Comparison of ENCODE assay signal across 13 cellular contexts in the genomic region with DNA sequence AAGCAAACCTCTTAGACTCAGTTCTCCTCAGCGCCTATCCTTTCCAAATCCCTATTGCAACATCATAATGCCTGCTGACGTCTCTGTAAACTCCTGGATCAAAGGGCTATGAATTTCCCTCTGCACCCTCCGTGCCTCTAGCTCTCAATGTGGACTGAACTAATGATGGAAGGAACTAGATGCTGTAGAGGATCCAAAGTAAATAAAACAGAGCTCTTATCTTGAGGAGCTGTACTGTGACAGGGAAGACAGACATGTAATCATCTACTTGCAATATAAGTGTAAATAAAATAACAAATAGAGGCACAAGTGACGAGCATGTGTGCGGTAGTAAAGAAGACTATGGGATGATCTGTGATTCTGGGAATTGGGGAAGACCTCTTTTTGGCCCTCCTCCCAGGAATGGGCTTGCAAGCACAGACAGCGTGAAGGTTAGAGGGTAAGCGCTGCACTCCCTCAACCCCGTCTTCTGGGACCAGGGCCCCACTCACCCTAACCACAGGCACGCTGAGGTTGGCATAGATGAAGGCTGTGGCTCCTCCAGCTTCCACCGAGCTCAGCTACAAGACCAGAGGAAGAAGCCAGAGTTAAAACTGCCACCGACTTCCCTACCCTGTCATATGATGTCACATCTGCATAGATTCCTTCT. TPM values are rescaled to one million over a fixed set of nuclear protein-coding genes. Genes with fewer than 3 reads are reported as not detected.
DNase-seq lines count a peak whose midpoint lies in the region; ATAC-seq and TF ChIP-seq lines count a peak whose summit lies in the region.
"Had no signal": no experiment of that assay in that cellular context is flagged by ENCODE, and none has a peak within 500 bp of the region (broad histone marks: within the 10 kb centered on the region; RNA-seq: fewer than 3 reads in every experiment).

No MANE protein-coding gene starts in this region.

- H3K27ac Mint-ChIP-seq in CD4-positive, alpha-beta memory T cell: peak overlapping the region in 2 of 7 donors; percentile 38 to 58
- no peak overlapping the region for H3K27ac Mint-ChIP-seq in activated naive CD8-positive, alpha-beta T cell treated with anti-CD3 and anti-CD28 coated beads, Interleukin-2, amount 50 U/mL, for 24 hours
- no peak overlapping the region for H3K27ac Mint-ChIP-seq in Caco-2 (ENCODE audit: unreplicated experiment)
- H3K27ac Mint-ChIP-seq: activated T-helper 2 cell treated with anti-CD3 and anti-CD28 coated beads, Interferon-gamma antibody, Interleukin-2, Interleukin-4, amounts not matched to agents 10 μg/mL and 5 μg/mL and 100 μg/mL, durations not matched to agents 14 hours and 24 hours and 36 hours; IgD-negative memory B cell had no signal

- TF ChIP-seq CTCF in lower lobe of right lung (IDR thresholded peaks at IDR 0.05): no peak
- TF ChIP-seq CTCF in WERI-Rb-1 (IDR thresholded peaks at IDR 0.05; ENCODE audit: low read depth, low read length): no peak
- no peak for TF ChIP-seq CTCF in Caco-2 (IDR thresholded peaks at IDR 0.05; ENCODE audit: insufficient read depth in 1 of 2, low read depth in 1 of 2, low read length in 1 of 2, severe bottlenecking in 1 of 2, unreplicated experiment in 1 of 2)

- peak overlapping the region in 1 of 8 donors; percentile 27 for H3K4me3 Mint-ChIP-seq in CD4-positive, alpha-beta memory T cell
- H3K4me3 Mint-ChIP-seq in activated naive CD8-positive, alpha-beta T cell treated with anti-CD3 and anti-CD28 coated beads, Interleukin-2, amount 50 U/mL, for 24 hours: no peak overlapping the region
- no peak overlapping the region for H3K4me3 Mint-ChIP-seq in Caco-2 (ENCODE audit: unreplicated experiment)
- H3K4me3 Mint-ChIP-seq: IgD-negative memory B cell had no signal

- BruUV-seq in Caco-2 (replicated peaks; lab: Mats Ljungman, UMichigan): no TSS peak

- H3K9me3 Mint-ChIP-seq in CD4-positive, alpha-beta memory T cell: no peaks in the 10 kb centered on the region
- no peaks in the 10 kb centered on the region for H3K9me3 Mint-ChIP-seq in activated naive CD8-positive, alpha-beta T cell treated with anti-CD3 and anti-CD28 coated beads, Interleukin-2, amount 50 U/mL, for 24 hours
- no peaks in the 10 kb centered on the region for H3K9me3 Mint-ChIP-seq in Caco-2 (ENCODE audit: unreplicated experiment)
- H3K9me3 Mint-ChIP-seq: activated T-helper 2 cell treated with anti-CD3 and anti-CD28 coated beads, Interferon-gamma antibody, Interleukin-2, Interleukin-4, amounts not matched to agents 10 μg/mL and 5 μg/mL and 100 μg/mL, durations not matched to agents 14 hours and 24 hours and 36 hours; IgD-negative memory B cell had no signal

- peaks cover 10 to 14% (median 13%) of the 10 kb centered on the region in 4 donors for H3K4me1 Mint-ChIP-seq in CD4-positive, alpha-beta memory T cell
- H3K4me1 Mint-ChIP-seq in activated naive CD8-positive, alpha-beta T cell treated with anti-CD3 and anti-CD28 coated beads, Interleukin-2, amount 50 U/mL, for 24 hours: peaks cover 15% of the 10 kb centered on the region
- peaks cover 20% of the 10 kb centered on the region for H3K4me1 Mint-ChIP-seq in Caco-2 (ENCODE audit: low read depth, unreplicated experiment)
- H3K4me1 Mint-ChIP-seq: IgD-negative memory B cell had no signal

- in situ Hi-C loops in KBM-7 (cut with MboI; ENCODE audit: low pct_unique_long_range_greater_than_20kb, low sequenced_read_pairs): loop anchor here (10.0 to 25.0 kb wide), 2 partner anchors 176 to 293 kb away; no protein-coding TSS in a partner anchor

- POLR2A ChIA-PET in CD4-positive, alpha-beta memory T cell (lab: Charles Lee; ENCODE audit: partially characterized antibody): no interaction called here
- POLR2A ChIA-PET in Caco-2 (lab: Charles Lee): no interaction called here

- no peak overlapping the region for H3K27ac ChIP-seq in CD4-positive, alpha-beta memory T cell (ENCODE audit: low read depth, low read length)
- H3K27ac ChIP-seq in lower lobe of right lung (no peak overlapping the region), WERI-Rb-1 (no peak overlapping the region)
- H3K27ac ChIP-seq: pancreas, RWPE1 had no signal

- peak; percentile 84 for ATAC-seq in activated naive CD8-positive, alpha-beta T cell treated with anti-CD3 and anti-CD28 coated beads, Interleukin-2, amount 50 U/mL, for 24 hours
- ATAC-seq in lower lobe of right lung: peak; percentile 43 to 48
- ATAC-seq: HCT116, pancreas had no signal

- no peaks in the 10 kb centered on the region for H3K36me3 Mint-ChIP-seq in CD4-positive, alpha-beta memory T cell
- no peaks in the 10 kb centered on the region for H3K36me3 Mint-ChIP-seq in activated naive CD8-positive, alpha-beta T cell treated with anti-CD3 and anti-CD28 coated beads, Interleukin-2, amount 50 U/mL, for 24 hours (ENCODE audit: low read depth)
- no peaks in the 10 kb centered on the region for H3K36me3 Mint-ChIP-seq in Caco-2 (ENCODE audit: insufficient read depth, unreplicated experiment)
- H3K36me3 Mint-ChIP-seq: IgD-negative memory B cell had no signal

- no peaks in the 10 kb centered on the region for H3K36me3 ChIP-seq in CD4-positive, alpha-beta memory T cell (ENCODE audit: insufficient read depth, low read length)
- no peaks in the 10 kb centered on the region for H3K36me3 ChIP-seq in lower lobe of right lung
- H3K36me3 ChIP-seq in WERI-Rb-1: no peaks in the 10 kb centered on the region
- H3K36me3 ChIP-seq in Caco-2 (ENCODE audit: control insufficient read depth, insufficient read depth, low read length): no peaks in the 10 kb centered on the region
- H3K36me3 ChIP-seq: pancreas had no signal

- intact Hi-C loops in CD4-positive, alpha-beta memory T cell (cut with micrococcal nuclease): no loop called here
- intact Hi-C loops in lower lobe of right lung (cut with DNase I): no loop called here
- intact Hi-C loops in Caco-2 (cut with micrococcal nuclease; ENCODE audit: unreplicated experiment): no loop called here

- no peaks in the 10 kb centered on the region for H3K27me3 ChIP-seq in CD4-positive, alpha-beta memory T cell (ENCODE audit: insufficient read depth, low read length)
- H3K27me3 ChIP-seq in lower lobe of right lung (ENCODE audit: low read depth) (no peaks in the 10 kb centered on the region), WERI-Rb-1 (ENCODE audit: insufficient read depth, low read depth, severe bottlenecking) (no peaks in the 10 kb centered on the region), Caco-2 (replicated peaks; ENCODE audit: control insufficient read depth, insufficient read depth, low read length) (peaks cover 1% of the 10 kb centered on the region; the same call in 1 of the 2 replicates)
- H3K27me3 ChIP-seq: pancreas had no signal

- peak in 4 of 5 donors; percentile 7 to 26 (median 14) for DNase-seq in CD4-positive, alpha-beta memory T cell
- peak; percentile 27 for DNase-seq in KBM-7
- DNase-seq in activated naive CD8-positive, alpha-beta T cell treated with anti-CD3 and anti-CD28 coated beads, Interleukin-2, amount 50 U/mL, for 24 hours: peak; percentile 15
- no peak for DNase-seq in lower lobe of right lung
- no peak for DNase-seq in inferior parietal cortex (ENCODE audit: extremely low spot score)
- no peak for DNase-seq in WERI-Rb-1
- DNase-seq in Caco-2: no peak
- DNase-seq: head of caudate nucleus, pancreas had no signal

- CTCF ChIA-PET in CD4-positive, alpha-beta memory T cell (lab: Charles Lee; ENCODE audit: partially characterized antibody): interaction anchor here (0.9 to 1.0 kb wide), 2 partner anchors 13 to 52 kb away, joined by 3 to 4 read pairs; no protein-coding TSS in a partner anchor
- CTCF ChIA-PET in Caco-2 (lab: Charles Lee): interaction anchor here (0.6 to 2.1 kb wide), 4 partner anchors 13 to 766 kb away, joined by 3 to 10 read pairs (median 4); no protein-coding TSS in a partner anchor

- no peak overlapping the region for H3K4me3 ChIP-seq in CD4-positive, alpha-beta memory T cell (ENCODE audit: low read length in 2 of 2)
- no peak overlapping the region for H3K4me3 ChIP-seq in lower lobe of right lung
- H3K4me3 ChIP-seq in WERI-Rb-1 (ENCODE audit: low read depth, low read length): no peak overlapping the region
- no peak overlapping the region for H3K4me3 ChIP-seq in Caco-2 (ENCODE audit: low read depth, low read length)
- H3K4me3 ChIP-seq: pancreas had no signal

- peaks cover 5 to 9% of the 10 kb centered on the region in 2 donors for H3K27me3 Mint-ChIP-seq in CD4-positive, alpha-beta memory T cell
- no peaks in the 10 kb centered on the region for H3K27me3 Mint-ChIP-seq in activated naive CD8-positive, alpha-beta T cell treated with anti-CD3 and anti-CD28 coated beads, Interleukin-2, amount 50 U/mL, for 24 hours
- H3K27me3 Mint-ChIP-seq in Caco-2 (ENCODE audit: insufficient read depth, unreplicated experiment): no peaks in the 10 kb centered on the region

- H3K9me3 ChIP-seq in CD4-positive, alpha-beta memory T cell (ENCODE audit: control insufficient read depth in 1 of 2, low read length in 2 of 2): no peaks in the 10 kb centered on the region
- H3K9me3 ChIP-seq in lower lobe of right lung (no peaks in the 10 kb centered on the region), WERI-Rb-1 (ENCODE audit: severe bottlenecking) (no peaks in the 10 kb centered on the region), Caco-2 (no peaks in the 10 kb centered on the region)
- H3K9me3 ChIP-seq: pancreas had no signal

- peaks cover 11% of the 10 kb centered on the region for H3K4me1 ChIP-seq in CD4-positive, alpha-beta memory T cell (ENCODE audit: insufficient read depth, low read length)
- H3K4me1 ChIP-seq in lower lobe of right lung (no peaks in the 10 kb centered on the region), Caco-2 (peaks cover 22% of the 10 kb centered on the region)
- H3K4me1 ChIP-seq: pancreas had no signal

RNA-seq across cellular contexts. Expression of gene P4HA3, which starts 42.2 kb away (rescaled TPM):
- not detected for total RNA-seq in CD4-positive, alpha-beta memory T cell
- polyA plus RNA-seq in CD4-positive, alpha-beta memory T cell: not detected
- total RNA-seq in lower lobe of right lung (0.56 TPM), Caco-2 (2022) (0.42 TPM in 1 of 2 replicates, not detected in the other)
- total RNA-seq: activated T-helper 2 cell treated with anti-CD3 and anti-CD28 coated beads, Interferon-gamma antibody, Interleukin-2, Interleukin-4, amounts not matched to agents 10 μg/mL and 5 μg/mL and 100 μg/mL, durations not matched to agents 14 hours and 24 hours and 36 hours had no signal
- polyA plus RNA-seq: IgD-negative memory B cell had no signal

Comparison
In these comparisons a context has a peak if more than half of its experiments do, and no peak if none do; other contexts are left out.
1. DNase-seq: peak in CD4-positive, alpha-beta memory T cell (4 of 5), KBM-7 (single experiment) and activated naive CD8-positive, alpha-beta T cell treated with anti-CD3 and anti-CD28 coated beads, Interleukin-2, amount 50 U/mL, for 24 hours (single experiment); none in lower lobe of right lung (single experiment), inferior parietal cortex (single experiment), WERI-Rb-1 (single experiment) and Caco-2 (0 of 2).